Comparison of ENCODE assay signal across 8 cellular contexts in the genomic region with DNA sequence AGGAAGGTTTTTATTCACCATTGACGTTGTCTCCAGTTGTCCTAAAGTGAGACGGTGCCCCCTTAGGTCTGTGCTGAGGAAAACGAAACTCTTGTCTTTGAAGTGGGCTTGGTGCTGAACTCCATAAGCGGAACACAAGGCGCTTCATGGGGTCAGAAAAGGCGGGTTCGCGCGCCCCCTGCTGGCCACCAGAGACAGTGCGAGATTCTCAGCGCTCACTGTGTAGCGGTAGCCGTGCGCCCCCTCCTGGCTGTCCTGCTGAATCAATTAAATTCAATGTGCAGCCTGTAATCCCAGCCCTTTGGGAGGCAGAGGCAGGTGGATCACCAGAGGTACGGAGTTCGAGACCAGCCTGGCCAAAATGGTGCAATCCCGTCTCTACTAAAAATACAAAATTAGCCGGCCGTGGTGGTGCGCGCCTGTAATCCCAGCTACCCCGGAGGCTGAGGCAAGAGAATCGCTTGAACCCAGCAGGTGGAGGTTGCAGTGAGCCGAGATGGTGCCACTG.
DNase-seq lines count a peak whose midpoint lies in the region; ATAC-seq and TF ChIP-seq lines count a peak whose summit lies in the region.

No MANE protein-coding gene starts in this region.

- H3K9me3 Mint-ChIP-seq in activated T-helper 17 cell treated with anti-CD3 and anti-CD28 coated beads, Interleukin-2, amount 50 U/mL, for 72 hours, result no peaks in the 10 kb centered on the region

- H3K27ac Mint-ChIP-seq in activated T-helper 17 cell treated with anti-CD3 and anti-CD28 coated beads, Interleukin-2, amount 50 U/mL, for 72 hours, result no peak overlapping the region

- CTCF ChIA-PET in RWPE1 (lab: Yijun Ruan, JAX), result interaction anchor here (0.6 kb wide), 1 partner anchor 128 kb away, joined by 5 read pairs; no protein-coding TSS in a partner anchor

- H3K27me3 ChIP-seq in MG63, result no peaks in the 10 kb centered on the region
- H3K27me3 ChIP-seq in suprapubic skin, result no peaks in the 10 kb centered on the region

- H3K4me3 ChIP-seq in MG63, result no peak overlapping the region
- H3K4me3 ChIP-seq in suprapubic skin, result no peak overlapping the region

- no peaks in the 10 kb centered on the region for H3K27me3 Mint-ChIP-seq in activated T-helper 17 cell treated with anti-CD3 and anti-CD28 coated beads, Interleukin-2, amount 50 U/mL, for 72 hours

- H3K36me3 Mint-ChIP-seq in activated T-helper 17 cell treated with anti-CD3 and anti-CD28 coated beads, Interleukin-2, amount 50 U/mL, for 72 hours (ENCODE audit: low read depth), result no peaks in the 10 kb centered on the region

- H3K9me3 ChIP-seq in MG63 (no peaks in the 10 kb centered on the region), suprapubic skin (no peaks in the 10 kb centered on the region)

- no peak for TF ChIP-seq EP300 in suprapubic skin (IDR thresholded peaks at IDR 0.05)

- H3K36me3 ChIP-seq in MG63 (no peaks in the 10 kb centered on the region), suprapubic skin (no peaks in the 10 kb centered on the region)

- no peaks in the 10 kb centered on the region for H3K4me1 ChIP-seq in suprapubic skin

- peak; percentile 84 for ATAC-seq in activated T-helper 17 cell treated with anti-CD3 and anti-CD28 coated beads, Interleukin-2, amount 50 U/mL, for 72 hours (replicated peaks)
- peak; percentile 89 for ATAC-seq in omental fat pad (ENCODE audit: low FRiP score)

- H3K4me1 Mint-ChIP-seq in activated T-helper 17 cell treated with anti-CD3 and anti-CD28 coated beads, Interleukin-2, amount 50 U/mL, for 72 hours, result no peaks in the 10 kb centered on the region

- WGBS in suprapubic skin, result 31% methylated on average over 18 of the region's 24 CpGs

- POLR2A ChIA-PET in RWPE1 (lab: Yijun Ruan, JAX; ENCODE audit: low non-redundant PET), result no interaction called here

- TF ChIP-seq POLR2A in suprapubic skin (IDR thresholded peaks at IDR 0.05), result no peak

- DNase-seq in ELR (ENCODE audit: low read depth) (peak; percentile 72), HCEC 1CT (peak; percentile 55), MG63 (peak; percentile 50), RWPE1 (ENCODE audit: low spot score) (peak; percentile 30), fibroblast of the conjunctiva (ENCODE audit: low read depth) (peak; percentile 59), omental fat pad (ENCODE audit: low spot score) (peak; percentile 79), suprapubic skin (ENCODE audit: low spot score in 2 of 2) (peak; percentile 83 to 84)

- TF ChIP-seq CTCF in RWPE1 (conservative IDR thresholded peaks at IDR 0.05; ENCODE audit: low read depth), result peak; percentile 79
- TF ChIP-seq CTCF in omental fat pad (IDR thresholded peaks at IDR 0.05), result peak in 2 of 3 donors; percentile 95 to 98
- TF ChIP-seq CTCF in suprapubic skin (IDR thresholded peaks at IDR 0.05), result peak; percentile 86 to 98

- peak overlapping the region; percentile 32 for H3K4me3 Mint-ChIP-seq in activated T-helper 17 cell treated with anti-CD3 and anti-CD28 coated beads, Interleukin-2, amount 50 U/mL, for 72 hours

- H3K27ac ChIP-seq in RWPE1 (no peak overlapping the region), suprapubic skin (no peak overlapping the region)

Comparison
In these comparisons a context has a peak if more than half of its experiments do, and no peak if none do; other contexts are left out.
1. DNase-seq: peak in every context shown above with its lines; median percentile 84 in suprapubic skin; 79 in omental fat pad; 72 in ELR; 59 in fibroblast of the conjunctiva; 55 in HCEC 1CT; 50 in MG63; 30 in RWPE1.